In genomic region chr3:124962403-124962940, GRCh38 we compare ENCODE assay signal across 20 cellular contexts.
DNase-seq lines count a peak whose midpoint lies in the region; ATAC-seq and TF ChIP-seq lines count a peak whose summit lies in the region.
"Had no signal": no experiment of that assay in that cellular context is flagged by ENCODE, and none has a peak within 500 bp of the region (broad histone marks: within the 10 kb centered on the region; RNA-seq: fewer than 3 reads in every experiment).

No MANE protein-coding gene starts in this region.

- TF ChIP-seq CTCF in cardiac fibroblast (IDR thresholded peaks at IDR 0.05; ENCODE audit: low read depth, low read length) (no peak), foreskin fibroblast (IDR thresholded peaks at IDR 0.05; ENCODE audit: low read depth, low read length) (no peak)

- in situ Hi-C loops in KBM-7 (cut with MboI; ENCODE audit: low pct_unique_long_range_greater_than_20kb, low sequenced_read_pairs) = no loop called here

- no peak overlapping the region for H3K4me3 ChIP-seq in cardiac fibroblast (replicated peaks in 1 of 2; ENCODE audit: low read depth in 2 of 2, low read length in 2 of 2)
- no peak overlapping the region for H3K4me3 ChIP-seq in foreskin fibroblast (ENCODE audit: low read depth in 1 of 2, low read length in 2 of 2)
- H3K4me3 ChIP-seq: GM12878, K562 had no signal

- peak; percentile 16 for DNase-seq in DMS53 (lab: John Stamatoyannopoulos, UW)
- DNase-seq in DMS53 treated with DMSO at 0.1 percent for 48 hours (lab: John Stamatoyannopoulos, UW; ENCODE audit: unreplicated experiment) = no peak
- DNase-seq in cardiac fibroblast (ENCODE audit: low read depth in 2 of 2) = peak; percentile 49
- peak; percentile 18 to 50 for DNase-seq in foreskin fibroblast
- no peak for DNase-seq in KBM-7
- DNase-seq: COR-L47, DMS153, HCEC 1CT, NCI-H1092 treated with DMSO at 0.1 percent for 48 hours, NCI-H1694 treated with DMSO at 0.1 percent for 48 hours, NCI-H2171, NCI-H82, Right ventricle myocardium superior had no signal

- ATAC-seq in HG02759 (IDR thresholded peaks at IDR 0.05; ENCODE audit: unreplicated experiment) (no peak), GM18909 (IDR thresholded peaks at IDR 0.05; ENCODE audit: poor library complexity, unreplicated experiment) (no peak), HG03565 (IDR thresholded peaks at IDR 0.05; ENCODE audit: unreplicated experiment) (no peak)
- ATAC-seq: GM12878, K562, Panc1, SK-N-SH treated with all-trans-retinoic acid at 6 μM for 48 hours had no signal

Comparison
In these comparisons a context has a peak if more than half of its experiments do, and no peak if none do; other contexts are left out.
1. DNase-seq: peak in DMS53 (single experiment), cardiac fibroblast (2 of 2) and foreskin fibroblast (2 of 2); none in DMS53 treated with DMSO at 0.1 percent for 48 hours (single experiment) and KBM-7 (single experiment).